In the genomic region with DNA sequence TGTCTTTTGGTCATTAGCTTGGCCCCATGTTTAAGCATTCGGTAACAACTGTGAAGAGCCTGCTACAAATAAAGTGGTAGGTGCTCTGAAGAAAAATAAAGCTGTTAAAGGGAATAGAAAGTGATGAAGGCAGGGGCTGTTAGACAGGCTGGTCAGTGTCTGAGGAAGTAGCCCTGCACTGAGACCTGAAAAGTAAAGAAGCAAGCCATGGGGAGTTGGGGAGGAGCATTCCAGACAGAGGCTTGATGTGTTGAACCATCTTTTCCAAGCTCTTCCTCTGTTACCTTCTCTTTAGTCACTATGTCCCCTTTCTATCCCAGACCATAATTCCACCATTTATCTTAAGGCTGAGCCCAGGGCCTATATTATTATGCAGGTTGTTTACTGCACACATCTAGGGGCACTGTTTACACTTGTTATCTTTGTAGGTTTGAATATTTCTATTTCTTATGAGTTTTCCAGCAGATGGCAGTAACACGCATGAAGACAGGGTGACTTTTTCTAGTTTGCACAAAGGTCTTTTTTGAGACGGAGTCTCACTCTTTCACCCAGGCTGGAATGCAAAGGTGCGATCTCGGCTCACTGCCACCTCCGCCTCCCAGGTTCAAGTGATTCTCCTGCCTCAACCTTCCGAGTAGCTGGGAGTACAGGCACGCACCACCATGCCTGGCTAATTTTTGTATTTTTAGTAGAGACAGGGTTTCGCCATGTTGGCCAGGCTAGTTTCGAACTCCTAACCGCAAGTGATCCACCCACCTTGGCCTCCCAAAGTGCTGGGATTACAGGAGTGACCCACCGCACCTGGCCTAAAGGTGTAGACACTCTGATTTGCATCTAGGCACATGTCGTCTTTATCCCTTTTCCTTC, we compare ENCODE assay signal across 11 cellular contexts. TPM values are rescaled to one million over a fixed set of nuclear protein-coding genes. Genes with fewer than 3 reads are reported as not detected.
DNase-seq lines count a peak whose midpoint lies in the region; ATAC-seq, FAIRE-seq and TF ChIP-seq lines count a peak whose summit lies in the region.
"Had no signal": no experiment of that assay in that cellular context is flagged by ENCODE, and none has a peak within 500 bp of the region (broad histone marks: within the 10 kb centered on the region; RNA-seq: fewer than 3 reads in every experiment).

No MANE protein-coding gene starts in this region.

- intact Hi-C loops in HepG2 (cut with micrococcal nuclease; ENCODE audit: unreplicated experiment) = no loop called here
- intact Hi-C loops in CD4-positive, alpha-beta T cell (cut with DNase I, micrococcal nuclease) = no loop called here

- H4K20me1 ChIP-seq in Karpas-422 (ENCODE audit: insufficient read depth, low read depth, low read length) = peaks cover 12% of the 10 kb centered on the region; the same call in 1 of the 2 replicates
- H4K20me1 ChIP-seq in HepG2 (ENCODE audit: insufficient read depth, low read length) = no peaks in the 10 kb centered on the region

- CTCF ChIA-PET in HepG2 (lab: Yijun Ruan, JAX; ENCODE audit: low intra/inter-chr PET ratio, low total read pairs) = no interaction called here
- CTCF ChIA-PET in CD4-positive, alpha-beta T cell (lab: Charles Lee) = no interaction called here

- H3K27me3 ChIP-seq in Karpas-422 (ENCODE audit: low read length) (no peaks in the 10 kb centered on the region), HepG2 (ENCODE audit: control insufficient read depth in 1 of 2, insufficient read depth in 2 of 2, low read length in 2 of 2) (no peaks in the 10 kb centered on the region)
- no peaks in the 10 kb centered on the region for H3K27me3 ChIP-seq in CD4-positive, alpha-beta T cell (ENCODE audit: control insufficient read depth, insufficient read depth, low read length)

- H3K9me3 Mint-ChIP-seq in CD4-positive, alpha-beta T cell = no peaks in the 10 kb centered on the region
- H3K9me3 Mint-ChIP-seq: activated T-cell treated with anti-CD3 and anti-CD28 coated beads, Interleukin-2, amount 50 U/mL, for 24 hours; T-helper 2 cell treated with Interferon-gamma antibody and Interleukin-4, amounts not matched to agents 5 μg/mL and 100 μg/mL, for 36 hours had no signal

- H3K79me2 ChIP-seq in Karpas-422 (ENCODE audit: low read length) (peaks cover 73% of the 10 kb centered on the region), HepG2 (ENCODE audit: insufficient read depth, low read length) (peaks cover 2% of the 10 kb centered on the region)

- H3K36me3 ChIP-seq in Karpas-422 (ENCODE audit: insufficient read depth, low read length) = peaks cover 10% of the 10 kb centered on the region; the same call in 1 of the 2 replicates
- peaks cover 0 to 2% of the 10 kb centered on the region in 2 experiments; a peak in 2 of 5 replicates for H3K36me3 ChIP-seq in HepG2 (replicated peaks in 1 of 2; ENCODE audit: control insufficient read depth in 1 of 2, insufficient read depth in 2 of 2, low read length in 2 of 2)

- peaks cover 10% of the 10 kb centered on the region for H3K36me3 Mint-ChIP-seq in CD4-positive, alpha-beta T cell (ENCODE audit: low read depth)

- H3K27me3 Mint-ChIP-seq in CD4-positive, alpha-beta T cell = no peaks in the 10 kb centered on the region
- H3K27me3 Mint-ChIP-seq: activated T-cell treated with anti-CD3 and anti-CD28 coated beads, Interleukin-2, amount 50 U/mL, for 24 hours had no signal

- POLR2A ChIA-PET in HepG2 (lab: Yijun Ruan, JAX) = no interaction called here
- POLR2A ChIA-PET in CD4-positive, alpha-beta T cell (lab: Charles Lee) = no interaction called here

- H3K9me2 ChIP-seq in Karpas-422 (replicated peaks; ENCODE audit: insufficient read depth, low read length) = no peaks in the 10 kb centered on the region

- TF ChIP-seq EP300 in HepG2 (IDR thresholded peaks at IDR 0.05; ENCODE audit: low read depth in 2 of 2, low read length in 2 of 2) (no peak), HepG2 (CRISPR knock-in tag; IDR thresholded peaks at IDR 0.05; ENCODE audit: borderline replicate concordance) (no peak)

- no peaks in the 10 kb centered on the region for H3K4me1 Mint-ChIP-seq in CD4-positive, alpha-beta T cell (ENCODE audit: low read depth)

- H3K27ac ChIP-seq in Karpas-422 (ENCODE audit: low read length) (no peak overlapping the region), HepG2 (ENCODE audit: extremely low read length, insufficient read depth, low read length) (no peak overlapping the region)
- H3K27ac ChIP-seq in CD4-positive, alpha-beta T cell (ENCODE audit: low read depth, low read length) = no peak overlapping the region

- H3K9me3 ChIP-seq in Karpas-422 (ENCODE audit: low read length) (no peaks in the 10 kb centered on the region), HepG2 (ENCODE audit: low read length) (no peaks in the 10 kb centered on the region)
- H3K9me3 ChIP-seq in CD4-positive, alpha-beta T cell (ENCODE audit: control insufficient read depth, low read length) = no peaks in the 10 kb centered on the region

- TF ChIP-seq RAD21 in HepG2 (CRISPR knock-in tag; IDR thresholded peaks at IDR 0.05) = no peak

- peak; percentile 40; the same call in 1 of the 3 replicates for ATAC-seq in HepG2
- no peak for ATAC-seq in CD4-positive, alpha-beta T cell (ENCODE audit: poor library complexity)

- BruUV-seq in HepG2 (replicated peaks; lab: Mats Ljungman, UMichigan) = no TSS peak

- no peak overlapping the region for H2AFZ ChIP-seq in Karpas-422 (ENCODE audit: low read length)
- no peak overlapping the region for H2AFZ ChIP-seq in HepG2 (ENCODE audit: low read length)

- 80% methylated on average over 13 of the region's 13 CpGs for WGBS in HepG2 (ENCODE audit: low lambda C conversion rate)

- peak; percentile 58 for TF ChIP-seq CTCF in HepG2 (CRISPR knock-in tag; IDR thresholded peaks at IDR 0.05)
- no peak for TF ChIP-seq CTCF in CD4-positive, alpha-beta T cell (IDR thresholded peaks at IDR 0.05)

- DNase-seq in Ammon's horn (ENCODE audit: low spot score) (peak; percentile 33), Karpas-422 (peak; percentile 40), amniotic epithelial cell (ENCODE audit: low read depth) (peak; percentile 30), HepG2 (ENCODE audit: low spot score) (no peak), mucosa of gallbladder (ENCODE audit: low spot score) (no peak), AG20443 (ENCODE audit: low spot score) (no peak)
- no peak for DNase-seq in stimulated activated CD4-positive, alpha-beta T cell treated with anti-CD3 and anti-CD28 coated beads, Interleukin-12 subunit alpha, Interleukin-12 subunit beta, amount 100 ng/mL, for 4 hours
- no peak for DNase-seq in CD4-positive, alpha-beta T cell
- DNase-seq: activated T-cell treated with anti-CD3 and anti-CD28 coated beads, Interleukin-2, amount 50 U/mL, for 24 hours; effector memory CD4-positive, alpha-beta T cell had no signal

- H3K4me2 ChIP-seq in Karpas-422 (ENCODE audit: low read depth, low read length, poor library complexity, severe bottlenecking) (no peak overlapping the region), HepG2 (ENCODE audit: low read depth, low read length) (no peak overlapping the region)

- H3K4me1 ChIP-seq in Karpas-422 (ENCODE audit: low read length) (no peaks in the 10 kb centered on the region), HepG2 (ENCODE audit: insufficient read depth, low read length) (peaks cover 11% of the 10 kb centered on the region)

- H3K4me3 Mint-ChIP-seq in CD4-positive, alpha-beta T cell = no peak overlapping the region
- H3K4me3 Mint-ChIP-seq: activated T-cell treated with anti-CD3 and anti-CD28 coated beads, Interleukin-2, amount 50 U/mL, for 24 hours; T-helper 2 cell treated with Interferon-gamma antibody and Interleukin-4, amounts not matched to agents 5 μg/mL and 100 μg/mL, for 36 hours had no signal

- H3K4me3 ChIP-seq in Karpas-422 (ENCODE audit: low read length) (no peak overlapping the region), HepG2 (replicated peaks in 1 of 3; ENCODE audit: insufficient read depth in 1 of 3, low read depth in 2 of 3, low read length in 3 of 3) (no peak overlapping the region)

- FAIRE-seq in HepG2 (lab: Jason Lieb, UNC) = peak; percentile 8

- in situ Hi-C loops in HepG2 (cut with HindIII; ENCODE audit: extremely low pct_ligation_motif_present, low pct_unique_long_range_greater_than_20kb) = loop anchor here (25.0 kb wide), 1 partner anchor 258 kb away; a partner anchor contains a TSS

- no peak overlapping the region for H3K27ac Mint-ChIP-seq in CD4-positive, alpha-beta T cell
- H3K27ac Mint-ChIP-seq: activated T-cell treated with anti-CD3 and anti-CD28 coated beads, Interleukin-2, amount 50 U/mL, for 24 hours; T-helper 2 cell treated with Interferon-gamma antibody and Interleukin-4, amounts not matched to agents 5 μg/mL and 100 μg/mL, for 36 hours had no signal

- TF ChIP-seq POLR2A in HepG2 (IDR thresholded peaks at IDR 0.05; ENCODE audit: insufficient read depth in 1 of 2, low read depth in 2 of 2, low read length in 2 of 2) = no peak

- no peak overlapping the region for H3K9ac ChIP-seq in Karpas-422 (ENCODE audit: low read length)
- no peak overlapping the region for H3K9ac ChIP-seq in HepG2 (ENCODE audit: insufficient read depth, low read depth, low read length)

TF ChIP-seq in HepG2, 621 proteins besides CTCF, POLR2A, EP300 and RAD21 (continues in another document):
- no peak for TF ChIP-seq GABPB1 (CRISPR knock-in tag; IDR thresholded peaks at IDR 0.05)

RNA-seq across cellular contexts. Expression of a gene that starts 23.0 kb away (rescaled TPM):
- 8.8 and 21.6 TPM in 2 replicates for total RNA-seq in Karpas-422 (2014; rRNA removed; shearing (Covaris generic); ENCODE audit: low replicate concordance)
- 6.5 and 10.4 TPM in 2 replicates for total RNA-seq in HepG2 (2016; rRNA removed; fragmentation: Illumina TruSeq; extraction: Trizol)
- total RNA-seq in HepG2 (2016; cell fraction: cytosol; rRNA removed; fragmentation: Illumina TruSeq; extraction: Trizol; ENCODE audit: low read depth) = 1.1 and 1.6 TPM in 2 replicates
- total RNA-seq in HepG2 (2016; cell fraction: insoluble cytoplasmic fraction; rRNA removed; fragmentation: Illumina TruSeq; extraction: Trizol) = 5.9 and 9.4 TPM in 2 replicates
- total RNA-seq in HepG2 (2016; cell fraction: membrane; rRNA removed; fragmentation: Illumina TruSeq; extraction: Trizol) = 4.9 and 5.3 TPM in 2 replicates
- 8.8 and 11.2 TPM in 2 replicates for total RNA-seq in HepG2 (2016; cell fraction: nucleus; rRNA removed; fragmentation: Illumina TruSeq; extraction: Trizol)
- polyA plus RNA-seq in HepG2 (2011; rRNA removed) = 3.9 and 5.6 TPM in 2 replicates
- 2.2 and 3.2 TPM in 2 replicates for polyA plus RNA-seq in HepG2 (2011; cell fraction: cytosol; rRNA removed)
- polyA plus RNA-seq in HepG2 (2011; cell fraction: nucleus; rRNA removed) = 15.3 and 19.0 TPM in 2 replicates
- polyA plus RNA-seq in HepG2 (2012) = 6.4 and 6.6 TPM in 2 replicates
- polyA plus RNA-seq in HepG2 (2016; cell fraction: cytosol; fragmentation: Illumina TruSeq; extraction: Trizol; ENCODE audit: low read depth) = 0.53 and 0.94 TPM in 2 replicates
- polyA plus RNA-seq in HepG2 (2016; cell fraction: insoluble cytoplasmic fraction; fragmentation: Illumina TruSeq; extraction: Trizol; ENCODE audit: low read depth) = 6.0 and 6.2 TPM in 2 replicates
- 2.1 and 2.6 TPM in 2 replicates for polyA plus RNA-seq in HepG2 (2016; cell fraction: membrane; fragmentation: Illumina TruSeq; extraction: Trizol; ENCODE audit: low read depth)
- polyA plus RNA-seq in HepG2 (2016; cell fraction: nucleus; fragmentation: Illumina TruSeq; extraction: Trizol; ENCODE audit: insufficient read depth, low read depth) = 20.0 and 22.4 TPM in 2 replicates
- 4.8 and 5.2 TPM in 2 replicates for polyA minus RNA-seq in HepG2 (2011; rRNA and poly(A)+ RNA removed; ENCODE audit: low replicate concordance)
- polyA minus RNA-seq in HepG2 (2011; cell fraction: cytosol; rRNA and poly(A)+ RNA removed) = 4.2 and 4.4 TPM in 2 replicates
- 9.0 and 11.1 TPM in 2 replicates for polyA minus RNA-seq in HepG2 (2011; cell fraction: nucleus; rRNA and poly(A)+ RNA removed)
- 30.7 TPM for total RNA-seq in mucosa of gallbladder
- 1 to 10 TPM in 1 of 2 experiments, under 1 TPM in 1; 0.95 to 1.0 TPM for total RNA-seq in CD4-positive, alpha-beta T cell

Comparison
In these comparisons a context has a peak if more than half of its experiments do, and no peak if none do; other contexts are left out.
1. DNase-seq: peak in Ammon's horn (single experiment), Karpas-422 (single experiment) and amniotic epithelial cell (single experiment); none in HepG2 (single experiment), mucosa of gallbladder (single experiment), AG20443 (single experiment), stimulated activated CD4-positive, alpha-beta T cell treated with anti-CD3 and anti-CD28 coated beads, Interleukin-12 subunit alpha, Interleukin-12 subunit beta, amount 100 ng/mL, for 4 hours (single experiment) and CD4-positive, alpha-beta T cell (0 of 10).